Comparison of ENCODE assay signal across 2 cellular contexts in genomic region chr9:131349522-131349880, GRCh38.
TF ChIP-seq lines count a peak whose summit lies in the region.

No MANE protein-coding gene starts in this region.

TF ChIP-seq in HepG2, 621 proteins besides CTCF, POLR2A, EP300 and RAD21:
- TF ChIP-seq STAT5B (CRISPR knock-in tag; IDR thresholded peaks at IDR 0.05) = no peak
- no peak for TF ChIP-seq SALL2 (CRISPR knock-in tag; IDR thresholded peaks at IDR 0.05)
- no peak for TF ChIP-seq XRCC5 (optimal IDR thresholded peaks at IDR 0.05; ENCODE audit: low read length)
- TF ChIP-seq, protein P1, sequence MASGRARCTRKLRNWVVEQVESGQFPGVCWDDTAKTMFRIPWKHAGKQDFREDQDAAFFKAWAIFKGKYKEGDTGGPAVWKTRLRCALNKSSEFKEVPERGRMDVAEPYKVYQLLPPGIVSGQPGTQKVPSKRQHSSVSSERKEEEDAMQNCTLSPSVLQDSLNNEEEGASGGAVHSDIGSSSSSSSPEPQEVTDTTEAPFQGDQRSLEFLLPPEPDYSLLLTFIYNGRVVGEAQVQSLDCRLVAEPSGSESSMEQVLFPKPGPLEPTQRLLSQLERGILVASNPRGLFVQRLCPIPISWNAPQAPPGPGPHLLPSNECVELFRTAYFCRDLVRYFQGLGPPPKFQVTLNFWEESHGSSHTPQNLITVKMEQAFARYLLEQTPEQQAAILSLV (CRISPR knock-in tag; IDR thresholded peaks at IDR 0.05; ENCODE audit: borderline replicate concordance) = 0 out of 2 replicates have a peak, but pooled peaks have one; percentile 21

TF ChIP-seq in WTC11, 78 proteins besides CTCF, POLR2A, EP300 and RAD21:
- TF ChIP-seq ZNF317 (CRISPR knock-in tag; IDR thresholded peaks at IDR 0.05; ENCODE audit: borderline replicate concordance, low read depth) (no peak), OVOL2 (CRISPR knock-in tag; IDR thresholded peaks at IDR 0.05; ENCODE audit: borderline replicate concordance) (no peak)
